Comparison of ENCODE assay signal across 1 cellular context in genomic region chr15:80246425-80246894, GRCh38.
A peak's percentile ranks its signal among the peaks of the same experiment; 100 is the strongest.
TF ChIP-seq lines count a peak whose summit lies in the region.

No MANE protein-coding gene starts in this region.

TF ChIP-seq in HepG2, 621 proteins besides CTCF, POLR2A, EP300 and RAD21 (continued from another document and continues in another):
- peak; percentile 45; the same call in 1 of the 2 replicates for TF ChIP-seq ARID5B (CRISPR knock-in tag; IDR thresholded peaks at IDR 0.05)
- TF ChIP-seq ZNF441 (CRISPR knock-in tag; IDR thresholded peaks at IDR 0.05; ENCODE audit: borderline replicate concordance) = no peak
- TF ChIP-seq ZNF576 (CRISPR knock-in tag; IDR thresholded peaks at IDR 0.05) = no peak
- TF ChIP-seq HNRNPUL1 (IDR thresholded peaks at IDR 0.05; ENCODE audit: low read depth, low read length) = no peak
- no peak for TF ChIP-seq ZNF354B (CRISPR knock-in tag; IDR thresholded peaks at IDR 0.05)
- no peak for TF ChIP-seq SNAI1 (CRISPR knock-in tag; IDR thresholded peaks at IDR 0.05; ENCODE audit: borderline replicate concordance)
- TF ChIP-seq HIVEP1 (CRISPR knock-in tag; IDR thresholded peaks at IDR 0.05) = no peak
- no peak for TF ChIP-seq ZNF670 (CRISPR knock-in tag; IDR thresholded peaks at IDR 0.05; ENCODE audit: borderline replicate concordance)
- TF ChIP-seq MTA1 (CRISPR knock-in tag; IDR thresholded peaks at IDR 0.05; ENCODE audit: borderline replicate concordance) = no peak
- TF ChIP-seq ADNP (CRISPR knock-in tag; IDR thresholded peaks at IDR 0.05) = no peak
- TF ChIP-seq MXI1 (IDR thresholded peaks at IDR 0.05; ENCODE audit: borderline replicate concordance, low read depth, low read length) = no peak
- TF ChIP-seq SKI (IDR thresholded peaks at IDR 0.05; ENCODE audit: partially characterized antibody) = no peak
- no peak for TF ChIP-seq ZNF652 (CRISPR knock-in tag; IDR thresholded peaks at IDR 0.05; ENCODE audit: borderline replicate concordance, low read depth)
- no peak for TF ChIP-seq CSRNP1 (CRISPR knock-in tag; IDR thresholded peaks at IDR 0.05)
- 0 out of 2 replicates have a peak, but pooled peaks have one; percentile 15 for TF ChIP-seq KAT8 (CRISPR knock-in tag; IDR thresholded peaks at IDR 0.05)
- no peak for TF ChIP-seq ARID4A (CRISPR knock-in tag; IDR thresholded peaks at IDR 0.05; ENCODE audit: borderline replicate concordance)
- no peak for TF ChIP-seq USF2 (IDR thresholded peaks at IDR 0.05; ENCODE audit: low read depth, low read length)
- TF ChIP-seq USF2 (CRISPR knock-in tag; IDR thresholded peaks at IDR 0.05; ENCODE audit: borderline replicate concordance) = no peak
- peak; percentile 53; the same call in 1 of the 2 replicates for TF ChIP-seq ZBTB21 (CRISPR knock-in tag; IDR thresholded peaks at IDR 0.05)
- TF ChIP-seq SALL1 (CRISPR knock-in tag; IDR thresholded peaks at IDR 0.05) = peak; percentile 39; the same call in 1 of the 2 replicates
- TF ChIP-seq E2F5 (CRISPR knock-in tag; conservative IDR thresholded peaks at IDR 0.05) = no peak
- TF ChIP-seq SOX6 (IDR thresholded peaks at IDR 0.05) = no peak
- TF ChIP-seq SOX6 (CRISPR knock-in tag; IDR thresholded peaks at IDR 0.05) = peak; percentile 63
- TF ChIP-seq HOXA3 (CRISPR knock-in tag; IDR thresholded peaks at IDR 0.05) = peak; percentile 71
- TF ChIP-seq ZNF570 (CRISPR knock-in tag; IDR thresholded peaks at IDR 0.05; ENCODE audit: borderline replicate concordance) = no peak
- no peak for TF ChIP-seq ZNF263 (CRISPR knock-in tag; IDR thresholded peaks at IDR 0.05)
- peak; percentile 64 for TF ChIP-seq PAXIP1 (CRISPR knock-in tag; conservative IDR thresholded peaks at IDR 0.05)
- TF ChIP-seq BATF2 (CRISPR knock-in tag; IDR thresholded peaks at IDR 0.05) = no peak
- no peak for TF ChIP-seq CEBPZ (IDR thresholded peaks at IDR 0.05; ENCODE audit: low read length)
- no peak for TF ChIP-seq CBX2 (IDR thresholded peaks at IDR 0.05; ENCODE audit: low read depth, low read length)
- TF ChIP-seq CBX2 (CRISPR knock-in tag; IDR thresholded peaks at IDR 0.05; ENCODE audit: low read depth) = no peak
- TF ChIP-seq ASH2L (IDR thresholded peaks at IDR 0.05; ENCODE audit: insufficient read length, low read depth, low read length) = peak; percentile 67
- no peak for TF ChIP-seq ZFYVE20 (CRISPR knock-in tag; IDR thresholded peaks at IDR 0.05; ENCODE audit: borderline replicate concordance, low read depth)
- no peak for TF ChIP-seq IKZF5 (CRISPR knock-in tag; IDR thresholded peaks at IDR 0.05)
- TF ChIP-seq TBL1XR1 (IDR thresholded peaks at IDR 0.05; ENCODE audit: borderline replicate concordance, low read length, partially characterized antibody) = no peak
- no peak for TF ChIP-seq NCOA5 (CRISPR knock-in tag; IDR thresholded peaks at IDR 0.05)
- TF ChIP-seq POLR2AphosphoS5 (IDR thresholded peaks at IDR 0.05; ENCODE audit: low read depth, low read length) = peak; percentile 32; the same call in 1 of the 2 replicates
